ENCODE assay signal across 26 cellular contexts in the genomic region with DNA sequence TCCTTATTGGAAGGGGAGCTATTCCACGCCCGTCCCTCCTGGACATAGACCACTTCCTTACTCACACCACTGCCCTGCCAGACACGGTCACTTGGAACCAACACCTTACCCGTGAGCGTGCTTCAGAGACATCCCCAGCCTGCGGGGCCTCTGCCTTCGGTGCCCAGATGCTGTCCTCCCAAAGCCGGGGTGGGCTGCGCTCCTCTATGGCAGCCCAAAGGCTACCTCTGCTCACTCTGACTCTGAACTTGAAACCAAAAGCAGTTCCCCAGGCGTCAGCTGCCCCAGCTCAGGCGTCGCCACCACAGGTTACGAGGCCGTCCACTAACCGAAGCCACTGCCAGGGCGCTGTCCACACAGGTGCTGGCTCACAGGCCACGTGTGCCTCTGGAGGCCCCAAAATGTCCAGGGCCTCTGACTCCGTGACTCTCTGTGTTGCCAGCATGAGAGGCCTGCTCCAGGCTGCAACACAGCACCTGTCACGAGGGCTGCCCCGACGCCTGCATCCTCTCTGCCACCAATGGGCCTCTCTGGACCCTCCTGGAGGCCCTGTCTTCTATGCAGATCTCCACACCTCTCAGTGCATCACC. TPM values are rescaled to one million over a fixed set of nuclear protein-coding genes. Genes with fewer than 3 reads are reported as not detected.
DNase-seq lines count a peak whose midpoint lies in the region; ATAC-seq and TF ChIP-seq lines count a peak whose summit lies in the region.
"Had no signal": no experiment of that assay in that cellular context is flagged by ENCODE, and none has a peak within 500 bp of the region (broad histone marks: within the 10 kb centered on the region; RNA-seq: fewer than 3 reads in every experiment).

No MANE protein-coding gene starts in this region.

- peaks cover 85% of the 10 kb centered on the region for H4K20me1 ChIP-seq in DND-41 (ENCODE audit: insufficient read depth, low read length)

- H3K27me3 Mint-ChIP-seq in activated B cell treated with CpG ODN at 0.5 μM for 24 hours, result no peaks in the 10 kb centered on the region
- H3K27me3 Mint-ChIP-seq: activated CD4-positive, alpha-beta memory T cell treated with anti-CD3 and anti-CD28 coated beads, Interleukin-2, amount 10 ng/mL, durations not matched to agents 7 days and 5 days; activated naive CD4-positive, alpha-beta T cell treated with anti-CD3 and anti-CD28 coated beads, Interleukin-2, amount 50 U/mL, for 24 hours; naive B cell had no signal

- DNase-seq in DND-41 (no peak), activated B cell treated with CpG ODN at 0.5 μM for 24 hours (no peak), lower lobe of right lung (peak; percentile 30), spleen (peak; percentile 69), cerebellar cortex (ENCODE audit: low spot score) (no peak), COR-L47 (lab: John Stamatoyannopoulos, UW) (no peak)
- DNase-seq: activated CD4-positive, alpha-beta memory T cell treated with anti-CD3 and anti-CD28 coated beads, Interleukin-2, amount 10 ng/mL, durations not matched to agents 7 days and 5 days; activated CD8-positive, alpha-beta memory T cell treated with anti-CD3 and anti-CD28 coated beads, Interleukin-2, amount 50 U/mL, for 4 hours; amniotic stem cell; brain microvascular endothelial cell; C1 segment of cervical spinal cord; gastrocnemius medialis; GM23248; hippocampal formation; KG1; naive B cell; NCI-H1092 treated with DMSO at 0.1 percent for 48 hours; NCI-H187; SK-N-SH; stimulated activated naive CD4-positive, alpha-beta T cell; upper lobe of right lung had no signal

- H3K79me2 ChIP-seq in DND-41 (ENCODE audit: insufficient read depth, low read length), result peaks cover 99% of the 10 kb centered on the region

- peaks cover 29% of the 10 kb centered on the region for H3K4me1 Mint-ChIP-seq in activated B cell treated with CpG ODN at 0.5 μM for 24 hours

- TF ChIP-seq CTCF in DND-41 (IDR thresholded peaks at IDR 0.05; ENCODE audit: borderline replicate concordance, extremely low read depth, low read length, poor library complexity, severe bottlenecking) (no peak), activated B cell treated with CpG ODN at 0.5 μM for 24 hours (IDR thresholded peaks at IDR 0.05) (no peak), lower lobe of right lung (IDR thresholded peaks at IDR 0.05) (no peak), spleen (IDR thresholded peaks at IDR 0.05 in 8 of 11, conservative IDR thresholded peaks at IDR 0.05 in 3 of 11) (no peak)

- no peak overlapping the region for H3K4me3 Mint-ChIP-seq in activated B cell treated with CpG ODN at 0.5 μM for 24 hours
- H3K4me3 Mint-ChIP-seq: activated CD4-positive, alpha-beta memory T cell treated with anti-CD3 and anti-CD28 coated beads, Interleukin-2, amount 10 ng/mL, durations not matched to agents 7 days and 5 days; activated naive CD4-positive, alpha-beta T cell treated with anti-CD3 and anti-CD28 coated beads, Interleukin-2, amount 50 U/mL, for 24 hours; naive B cell had no signal

- intact Hi-C loops in activated B cell treated with CpG ODN at 0.5 μM for 24 hours (cut with micrococcal nuclease), result no loop called here
- intact Hi-C loops in lower lobe of right lung (cut with DNase I), result no loop called here
- intact Hi-C loops in spleen (cut with DNase I; ENCODE audit: low total_unique reads), result no loop called here

- no peaks in the 10 kb centered on the region for H3K36me3 Mint-ChIP-seq in activated B cell treated with CpG ODN at 0.5 μM for 24 hours (ENCODE audit: low read depth)
- H3K36me3 Mint-ChIP-seq: activated naive CD4-positive, alpha-beta T cell treated with anti-CD3 and anti-CD28 coated beads, Interleukin-2, amount 50 U/mL, for 24 hours; naive B cell had no signal

- H3K9me3 Mint-ChIP-seq in activated B cell treated with CpG ODN at 0.5 μM for 24 hours, result no peaks in the 10 kb centered on the region
- H3K9me3 Mint-ChIP-seq: activated CD4-positive, alpha-beta memory T cell treated with anti-CD3 and anti-CD28 coated beads, Interleukin-2, amount 10 ng/mL, durations not matched to agents 7 days and 5 days; activated naive CD4-positive, alpha-beta T cell treated with anti-CD3 and anti-CD28 coated beads, Interleukin-2, amount 50 U/mL, for 24 hours had no signal

- no peak overlapping the region for H3K9ac ChIP-seq in DND-41 (ENCODE audit: low read depth, low read length)
- H3K9ac ChIP-seq: GM23248, SK-N-SH had no signal

- H3K27ac Mint-ChIP-seq in activated B cell treated with CpG ODN at 0.5 μM for 24 hours, result peak overlapping the region; percentile 7
- H3K27ac Mint-ChIP-seq: activated CD4-positive, alpha-beta memory T cell treated with anti-CD3 and anti-CD28 coated beads, Interleukin-2, amount 10 ng/mL, durations not matched to agents 7 days and 5 days; activated naive CD4-positive, alpha-beta T cell treated with anti-CD3 and anti-CD28 coated beads, Interleukin-2, amount 50 U/mL, for 24 hours had no signal

- ATAC-seq in DND-41 (ENCODE audit: insufficient read depth, low read depth), result no peak
- ATAC-seq in activated B cell treated with CpG ODN at 0.5 μM for 24 hours (ENCODE audit: low read depth), result no peak
- ATAC-seq in lower lobe of right lung, result no peak
- no peak for ATAC-seq in HG03139 (IDR thresholded peaks at IDR 0.05; ENCODE audit: unreplicated experiment)
- ATAC-seq: gastrocnemius medialis, left lobe of liver, upper lobe of right lung had no signal

- no peak overlapping the region for H2AFZ ChIP-seq in DND-41 (ENCODE audit: low read depth, low read length)
- H2AFZ ChIP-seq: GM23248 had no signal

- no peak overlapping the region for H3K4me2 ChIP-seq in DND-41 (ENCODE audit: insufficient read depth, low read length)
- H3K4me2 ChIP-seq: SK-N-SH had no signal

- H3K9me3 ChIP-seq in DND-41 (ENCODE audit: insufficient read depth, low read length, severe bottlenecking) (no peaks in the 10 kb centered on the region), lower lobe of right lung (no peaks in the 10 kb centered on the region), spleen (no peaks in the 10 kb centered on the region)
- H3K9me3 ChIP-seq: gastrocnemius medialis, SK-N-SH, suprapubic skin, upper lobe of right lung had no signal

- POLR2A ChIA-PET in activated B cell treated with CpG ODN at 0.5 μM for 24 hours (lab: Charles Lee), result interaction anchor here (1.3 kb wide), 1 partner anchor 110 kb away, joined by 3 read pairs; no protein-coding TSS in a partner anchor

- H3K27ac ChIP-seq in DND-41 (ENCODE audit: low read length), result peak overlapping the region; percentile 61
- H3K27ac ChIP-seq in lower lobe of right lung, result no peak overlapping the region
- no peak overlapping the region for H3K27ac ChIP-seq in spleen
- H3K27ac ChIP-seq: brain microvascular endothelial cell, gastrocnemius medialis, GM23248, RWPE1, suprapubic skin, upper lobe of right lung had no signal

- H3K27me3 ChIP-seq in DND-41 (ENCODE audit: insufficient read depth, low read length, poor library complexity), result no peaks in the 10 kb centered on the region
- no peaks in the 10 kb centered on the region for H3K27me3 ChIP-seq in lower lobe of right lung (ENCODE audit: low read depth)
- H3K27me3 ChIP-seq in spleen (replicated peaks in 1 of 7), result no peaks in the 10 kb centered on the region
- H3K27me3 ChIP-seq: brain microvascular endothelial cell, gastrocnemius medialis, suprapubic skin, upper lobe of right lung had no signal

- peaks cover 92% of the 10 kb centered on the region for H3K36me3 ChIP-seq in DND-41 (ENCODE audit: insufficient read depth, low read length)
- peaks cover 14% of the 10 kb centered on the region for H3K36me3 ChIP-seq in lower lobe of right lung
- peaks cover 0 to 42% (median 5%) of the 10 kb centered on the region in 6 donors for H3K36me3 ChIP-seq in spleen
- H3K36me3 ChIP-seq: brain microvascular endothelial cell, gastrocnemius medialis, upper lobe of right lung had no signal

- CTCF ChIA-PET in activated B cell treated with CpG ODN at 0.5 μM for 24 hours (lab: Charles Lee), result no interaction called here

- H3K4me1 ChIP-seq in DND-41 (ENCODE audit: insufficient read depth, low read length) (peaks cover 63% of the 10 kb centered on the region), lower lobe of right lung (peaks cover 19% of the 10 kb centered on the region), spleen (peaks cover 9 to 39% (median 30%) of the 10 kb centered on the region in 6 donors)
- H3K4me1 ChIP-seq: gastrocnemius medialis, upper lobe of right lung had no signal

- 94 to 97% (median 95%) methylated on average over 15 to 21 of the region's 21 CpGs for WGBS in spleen, 5 donors

- H3K4me3 ChIP-seq in DND-41 (ENCODE audit: low read depth in 1 of 2, low read length in 2 of 2) (no peak overlapping the region), lower lobe of right lung (no peak overlapping the region), spleen (no peak overlapping the region)
- H3K4me3 ChIP-seq: gastrocnemius medialis, GM23248, suprapubic skin, upper lobe of right lung had no signal

- no peak for TF ChIP-seq POLR2A in spleen (IDR thresholded peaks at IDR 0.05)

RNA-seq across cellular contexts. Expression of a gene that starts 23.8 kb away (rescaled TPM):
- total RNA-seq in activated B cell treated with CpG ODN at 0.5 μM for 24 hours (30.9 and 31.9 TPM in 2 replicates), lower lobe of right lung (44.9 TPM), spleen (100 to 1,000 TPM in 2 of 7 donors, 10 to 100 TPM in 5; 58.0 to 122 (median 79.4) TPM)
- polyA plus RNA-seq in spleen, result 10 to 100 TPM in 1 of 3 donors, 1 to 10 TPM in 2; 3.2 to 10.1 (median 3.8) TPM

Comparison
In these comparisons a context has a peak if more than half of its experiments do, and no peak if none do; other contexts are left out.
1. DNase-seq: peak in lower lobe of right lung (single experiment) and spleen (single experiment); none in DND-41 (single experiment), activated B cell treated with CpG ODN at 0.5 μM for 24 hours (single experiment), cerebellar cortex (single experiment) and COR-L47 (single experiment).